8 cellular contexts compared by ENCODE assay signal in the genomic region with DNA sequence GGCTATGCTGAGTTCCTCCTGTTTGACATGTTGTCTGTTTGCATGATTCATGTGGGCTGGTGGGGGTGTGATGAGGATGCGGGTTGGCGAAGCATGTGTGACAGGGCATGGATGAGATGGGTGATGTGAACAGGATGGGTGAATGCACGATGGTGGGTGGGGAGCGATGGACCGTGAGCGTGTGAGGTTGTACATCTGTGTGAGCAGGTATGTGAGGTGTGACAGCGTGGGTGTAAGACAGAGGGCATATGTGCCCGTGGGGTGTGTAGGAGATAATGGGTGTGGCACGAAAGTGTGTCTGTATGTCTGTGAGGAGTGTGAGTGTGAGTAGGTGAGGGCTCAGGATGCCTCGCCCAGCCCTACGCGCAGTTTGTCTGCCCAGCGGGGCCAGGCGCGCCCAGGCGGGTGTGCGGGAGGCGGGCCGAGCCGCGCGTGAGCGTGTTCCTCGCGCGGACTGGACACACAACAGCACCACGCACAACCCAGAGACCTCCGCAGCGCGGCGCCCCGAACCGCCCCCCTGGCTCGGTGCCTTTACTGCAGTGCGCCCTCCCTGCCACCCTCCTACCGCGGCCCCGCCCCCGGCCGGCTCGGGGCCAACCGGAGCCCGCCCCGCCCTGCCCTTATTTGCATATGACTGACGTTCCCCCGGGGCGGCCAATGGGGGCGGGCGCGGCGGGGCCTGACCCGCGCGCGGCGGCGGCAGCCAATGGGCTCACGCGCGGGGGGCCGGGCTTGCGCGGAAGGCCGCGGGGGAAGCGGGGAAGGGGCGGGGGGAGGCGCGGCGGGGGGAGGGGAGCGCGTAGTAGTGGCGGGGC. TPM values are rescaled to one million over a fixed set of nuclear protein-coding genes. Genes with fewer than 3 reads are reported as not detected.
DNase-seq lines count a peak whose midpoint lies in the region; ATAC-seq and TF ChIP-seq lines count a peak whose summit lies in the region.

No MANE protein-coding gene starts in this region.

- intact Hi-C loops in CD4-positive, alpha-beta T cell (cut with DNase I, micrococcal nuclease): loop anchor here (1.0 to 10.0 kb wide), 7 partner anchors 15 to 151 kb away; partner anchors contain the start of genes DEDD2 (in 1 of the 2), LIPE (in 1 of the 2), MEGF8 (in 1 of the 2) and PAFAH1B3 (in 1 of the 2)
- intact Hi-C loops in activated CD8-positive, alpha-beta T cell treated with anti-CD3 and anti-CD28 coated beads for 36 hours (cut with micrococcal nuclease): loop anchor here (5.0 to 10.0 kb wide), 2 partner anchors 41 to 149 kb away; partner anchors contain the start of genes GSK3A and POU2F2

- TF ChIP-seq CTCF in CD4-positive, alpha-beta T cell (IDR thresholded peaks at IDR 0.05): no peak
- no peak for TF ChIP-seq CTCF in activated CD8-positive, alpha-beta T cell treated with anti-CD3 and anti-CD28 coated beads for 36 hours (IDR thresholded peaks at IDR 0.05)

- H3K9me3 ChIP-seq in CD4-positive, alpha-beta T cell (ENCODE audit: control insufficient read depth, low read length): no peaks in the 10 kb centered on the region

- no peaks in the 10 kb centered on the region for H3K9me3 Mint-ChIP-seq in CD4-positive, alpha-beta T cell
- H3K9me3 Mint-ChIP-seq in activated CD8-positive, alpha-beta T cell treated with anti-CD3 and anti-CD28 coated beads for 36 hours: no peaks in the 10 kb centered on the region
- no peaks in the 10 kb centered on the region for H3K9me3 Mint-ChIP-seq in memory B cell

- H3K27ac ChIP-seq in CD4-positive, alpha-beta T cell (ENCODE audit: low read depth, low read length): peak overlapping the region; percentile 86

- peak; percentile 62 for ATAC-seq in CD4-positive, alpha-beta T cell (ENCODE audit: poor library complexity)
- peak; percentile 39 for ATAC-seq in GM19438 (IDR thresholded peaks at IDR 0.05; ENCODE audit: low read depth, unreplicated experiment)
- peak; percentile 34 for ATAC-seq in HG03565 (IDR thresholded peaks at IDR 0.05; ENCODE audit: unreplicated experiment)
- ATAC-seq in activated CD8-positive, alpha-beta T cell treated with anti-CD3 and anti-CD28 coated beads for 36 hours: peak; percentile 69
- peak; percentile 62 for ATAC-seq in memory B cell (ENCODE audit: low read depth)

- no peaks in the 10 kb centered on the region for H3K27me3 Mint-ChIP-seq in CD4-positive, alpha-beta T cell
- no peaks in the 10 kb centered on the region for H3K27me3 Mint-ChIP-seq in activated CD8-positive, alpha-beta T cell treated with anti-CD3 and anti-CD28 coated beads for 36 hours
- H3K27me3 Mint-ChIP-seq in memory B cell: no peaks in the 10 kb centered on the region

- peaks cover 23% of the 10 kb centered on the region for H3K36me3 Mint-ChIP-seq in CD4-positive, alpha-beta T cell (ENCODE audit: low read depth)
- H3K36me3 Mint-ChIP-seq in activated CD8-positive, alpha-beta T cell treated with anti-CD3 and anti-CD28 coated beads for 36 hours (ENCODE audit: low read depth): peaks cover 10% of the 10 kb centered on the region
- H3K36me3 Mint-ChIP-seq in memory B cell: peaks cover 2% of the 10 kb centered on the region

- POLR2A ChIA-PET in CD4-positive, alpha-beta T cell (lab: Charles Lee): interaction anchor here (0.6 to 3.3 kb wide), 10 partner anchors 13 to 151 kb away, joined by 3 to 39 read pairs (median 6); partner anchors contain the start of genes CIC, GSK3A, PAFAH1B3 and POU2F2
- POLR2A ChIA-PET in activated CD8-positive, alpha-beta T cell treated with anti-CD3 and anti-CD28 coated beads for 36 hours (lab: Charles Lee): interaction anchor here (0.7 to 7.5 kb wide), 5 partner anchors 12 to 48 kb away, joined by 3 to 119 read pairs (median 3); partner anchors contain the start of genes CIC and GSK3A

- peak; percentile 92 to 98 (median 96) for DNase-seq in CD4-positive, alpha-beta T cell
- peak; percentile 94 for DNase-seq in NCI-H774 (lab: John Stamatoyannopoulos, UW)
- DNase-seq in activated CD8-positive, alpha-beta T cell treated with anti-CD3 and anti-CD28 coated beads for 36 hours: peak; percentile 97
- peak; percentile 95 for DNase-seq in effector CD8-positive, alpha-beta T cell (lab: John Stamatoyannopoulos, UW)
- DNase-seq in memory B cell (ENCODE audit: low spot score in 2 of 2): peak; percentile 89 to 94
- DNase-seq in stimulated activated CD4-positive, alpha-beta T cell treated with anti-CD3 and anti-CD28 coated beads, TNF-alpha, amount 100 ng/mL, for 48 hours (ENCODE audit: low read depth in 3 of 3): peak; percentile 90 to 98 (median 92)

- peaks cover 42% of the 10 kb centered on the region for H3K4me1 Mint-ChIP-seq in CD4-positive, alpha-beta T cell (ENCODE audit: low read depth)
- H3K4me1 Mint-ChIP-seq in activated CD8-positive, alpha-beta T cell treated with anti-CD3 and anti-CD28 coated beads for 36 hours (ENCODE audit: low read depth): peaks cover 31% of the 10 kb centered on the region
- H3K4me1 Mint-ChIP-seq in memory B cell: peaks cover 40% of the 10 kb centered on the region

- no peaks in the 10 kb centered on the region for H3K27me3 ChIP-seq in CD4-positive, alpha-beta T cell (ENCODE audit: control insufficient read depth, insufficient read depth, low read length)

- H3K27ac Mint-ChIP-seq in CD4-positive, alpha-beta T cell: no peak overlapping the region
- H3K27ac Mint-ChIP-seq in activated CD8-positive, alpha-beta T cell treated with anti-CD3 and anti-CD28 coated beads for 36 hours: no peak overlapping the region
- H3K27ac Mint-ChIP-seq in memory B cell: no peak overlapping the region

- no peak overlapping the region for H3K4me3 Mint-ChIP-seq in CD4-positive, alpha-beta T cell
- no peak overlapping the region for H3K4me3 Mint-ChIP-seq in activated CD8-positive, alpha-beta T cell treated with anti-CD3 and anti-CD28 coated beads for 36 hours
- no peak overlapping the region for H3K4me3 Mint-ChIP-seq in memory B cell

- CTCF ChIA-PET in CD4-positive, alpha-beta T cell (lab: Charles Lee): interaction anchor here (0.8 to 1.1 kb wide), 3 partner anchors 13 to 39 kb away, joined by 3 to 6 read pairs (median 4); no protein-coding TSS in a partner anchor
- CTCF ChIA-PET in activated CD8-positive, alpha-beta T cell treated with anti-CD3 and anti-CD28 coated beads for 36 hours (lab: Charles Lee): interaction anchor here (6.7 kb wide), 1 partner anchor 39 kb away, joined by 107 read pairs; the partner anchor contains the start of gene GSK3A

RNA-seq across cellular contexts. Expression of gene CIC, which starts 14.4 kb away (rescaled TPM):
- total RNA-seq in CD4-positive, alpha-beta T cell: 100 to 1,000 TPM; 114 to 119 TPM
- total RNA-seq in activated CD8-positive, alpha-beta T cell treated with anti-CD3 and anti-CD28 coated beads for 36 hours: 10 to 100 TPM; 60.7 to 65.6 TPM

RNA-seq across cellular contexts. Expression of gene PRR19, which starts 18.5 kb away (rescaled TPM):
- under 1 TPM in 1 of 2 experiments, not detected in 1; 0.16 TPM for total RNA-seq in CD4-positive, alpha-beta T cell
- under 1 TPM; 0.38 to 0.49 TPM for total RNA-seq in activated CD8-positive, alpha-beta T cell treated with anti-CD3 and anti-CD28 coated beads for 36 hours

RNA-seq across cellular contexts. Expression of gene PAFAH1B3, which starts 19.0 kb away (rescaled TPM):
- total RNA-seq in CD4-positive, alpha-beta T cell: 10 to 100 TPM; 10.6 to 11.8 TPM
- total RNA-seq in activated CD8-positive, alpha-beta T cell treated with anti-CD3 and anti-CD28 coated beads for 36 hours: 10 to 100 TPM; 39.1 to 42.4 TPM

RNA-seq across cellular contexts. Expression of gene ERF, which starts 28.5 kb away (rescaled TPM):
- 100 to 1,000 TPM; 105 to 113 TPM for total RNA-seq in CD4-positive, alpha-beta T cell
- total RNA-seq in activated CD8-positive, alpha-beta T cell treated with anti-CD3 and anti-CD28 coated beads for 36 hours: 10 to 100 TPM; 60.0 to 69.2 TPM

RNA-seq across cellular contexts. Expression of gene TMEM145, which starts 29.7 kb away (rescaled TPM):
- total RNA-seq in CD4-positive, alpha-beta T cell: not detected
- 1 to 10 TPM; 3.0 to 3.2 TPM for total RNA-seq in activated CD8-positive, alpha-beta T cell treated with anti-CD3 and anti-CD28 coated beads for 36 hours

Comparison
In these comparisons a context has a peak if more than half of its experiments do, and no peak if none do; other contexts are left out.
1. Peak in every context shown above with its lines: DNase-seq, ATAC-seq and H3K27ac ChIP-seq.